Comparison of ENCODE assay signal across 16 cellular contexts in genomic region chrX:40279762-40280161, GRCh38.
DNase-seq lines count a peak whose midpoint lies in the region; ATAC-seq and TF ChIP-seq lines count a peak whose summit lies in the region.
"Had no signal": no experiment of that assay in that cellular context is flagged by ENCODE, and none has a peak within 500 bp of the region (broad histone marks: within the 10 kb centered on the region; RNA-seq: fewer than 3 reads in every experiment).

No MANE protein-coding gene starts in this region.

- ATAC-seq in upper lobe of right lung = no peak
- ATAC-seq: GM12878, PC-3 had no signal

- TF ChIP-seq CTCF in upper lobe of right lung (IDR thresholded peaks at IDR 0.05) (no peak), BE2C (IDR thresholded peaks at IDR 0.05; ENCODE audit: low read depth, low read length) (no peak)

- H3K36me3 ChIP-seq in NT2/D1 (ENCODE audit: insufficient read depth, insufficient read length, low read length) (no peaks in the 10 kb centered on the region), upper lobe of right lung (no peaks in the 10 kb centered on the region), BE2C (no peaks in the 10 kb centered on the region)
- H3K36me3 ChIP-seq: SJSA1 had no signal

- H3K27me3 ChIP-seq in NT2/D1 (ENCODE audit: insufficient read depth, insufficient read length) = no peaks in the 10 kb centered on the region
- no peaks in the 10 kb centered on the region for H3K27me3 ChIP-seq in upper lobe of right lung
- no peaks in the 10 kb centered on the region for H3K27me3 ChIP-seq in BE2C
- H3K27me3 ChIP-seq: SJSA1 had no signal

- H3K4me1 ChIP-seq in NT2/D1 (ENCODE audit: insufficient read depth, insufficient read length) (peaks cover 6% of the 10 kb centered on the region), upper lobe of right lung (no peaks in the 10 kb centered on the region), BE2C (no peaks in the 10 kb centered on the region)

- intact Hi-C loops in upper lobe of right lung (cut with DNase I) = no loop called here

- no peak overlapping the region for H3K27ac ChIP-seq in upper lobe of right lung
- H3K27ac ChIP-seq: KMS-11 had no signal

- H3K4me3 ChIP-seq in NT2/D1 (ENCODE audit: insufficient read length, low read depth) (no peak overlapping the region), upper lobe of right lung (no peak overlapping the region), BE2C (ENCODE audit: low read depth, low read length) (no peak overlapping the region)
- H3K4me3 ChIP-seq: GM12878, SJSA1 had no signal

- DNase-seq in NCI-H748 (lab: John Stamatoyannopoulos, UW; ENCODE audit: unreplicated experiment) (peak; percentile 27), NCI-H748 treated with DMSO at 0.1 percent for 48 hours (lab: John Stamatoyannopoulos, UW) (no peak), COLO668 (lab: John Stamatoyannopoulos, UW; ENCODE audit: unreplicated experiment) (peak; percentile 5), NT2/D1 (ENCODE audit: low read depth, low spot score) (no peak), islet precursor cell (peak; percentile 79), upper lobe of right lung (no peak), BE2C (no peak), NCI-H1105 (lab: John Stamatoyannopoulos, UW) (no peak)
- DNase-seq: CD4-positive, CD25-positive, alpha-beta regulatory T cell; NCI-H1092; NCI-H1694; NCI-H345; PC-3 had no signal

- peak overlapping the region; percentile 26 for H3K9ac ChIP-seq in NT2/D1 (ENCODE audit: insufficient read length, low read depth)
- H3K9ac ChIP-seq: KMS-11 had no signal

- H3K9me3 ChIP-seq in NT2/D1 (ENCODE audit: insufficient read depth, low read length) (peaks cover 9% of the 10 kb centered on the region; the same call in 1 of the 2 replicates), upper lobe of right lung (no peaks in the 10 kb centered on the region), BE2C (no peaks in the 10 kb centered on the region)
- H3K9me3 ChIP-seq: SJSA1 had no signal

Comparison
In these comparisons a context has a peak if more than half of its experiments do, and no peak if none do; other contexts are left out.
1. DNase-seq: peak in NCI-H748 (single experiment), COLO668 (single experiment) and islet precursor cell (single experiment); none in NCI-H748 treated with DMSO at 0.1 percent for 48 hours (single experiment), NT2/D1 (single experiment), upper lobe of right lung (single experiment), BE2C (single experiment) and NCI-H1105 (single experiment).